Comparison of ENCODE assay signal across 9 cellular contexts in the genomic region with DNA sequence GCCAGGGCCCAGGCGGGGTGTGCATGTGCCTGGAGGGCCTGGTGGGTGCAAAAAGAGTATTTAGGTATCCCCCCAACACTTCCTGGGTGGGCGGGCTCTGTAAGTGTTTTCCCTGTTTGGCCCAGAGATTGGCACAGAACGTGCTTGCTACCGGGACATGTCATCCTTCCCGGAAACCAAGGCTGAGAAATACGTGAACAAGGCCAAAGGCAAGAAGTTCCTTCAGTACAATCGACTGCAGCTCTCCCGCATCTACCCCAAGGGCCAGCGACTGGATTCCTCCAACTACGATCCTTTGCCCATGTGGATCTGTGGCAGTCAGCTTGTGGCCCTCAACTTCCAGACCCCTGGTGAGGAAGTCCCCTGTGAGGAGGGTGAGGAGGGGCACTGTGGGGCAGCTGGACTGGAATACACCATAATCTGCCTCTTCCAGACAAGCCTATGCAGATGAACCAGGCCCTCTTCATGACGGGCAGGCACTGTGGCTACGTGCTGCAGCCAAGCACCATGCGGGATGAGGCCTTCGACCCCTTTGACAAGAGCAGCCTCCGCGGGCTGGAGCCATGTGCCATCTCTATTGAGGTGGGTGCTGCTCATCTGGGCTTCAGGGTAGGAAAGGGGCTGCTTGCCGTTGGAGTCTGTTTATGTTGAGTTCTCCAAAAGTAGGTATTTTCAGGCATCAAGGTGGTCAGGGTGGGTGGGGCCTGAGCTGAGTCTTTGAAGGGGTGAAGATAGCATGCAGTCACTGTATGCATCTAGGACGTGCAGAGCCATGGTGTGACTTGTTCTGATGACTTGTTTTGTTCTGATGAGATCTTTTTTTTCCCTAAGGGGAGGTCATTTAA. TPM values are rescaled to one million over a fixed set of nuclear protein-coding genes. Genes with fewer than 3 reads are reported as not detected.
DNase-seq lines count a peak whose midpoint lies in the region; ATAC-seq, FAIRE-seq and TF ChIP-seq lines count a peak whose summit lies in the region.
"Had no signal": no experiment of that assay in that cellular context is flagged by ENCODE, and none has a peak within 500 bp of the region (broad histone marks: within the 10 kb centered on the region; RNA-seq: fewer than 3 reads in every experiment).

No MANE protein-coding gene starts in this region.

- peak; percentile 21 for ATAC-seq in HG02884 (IDR thresholded peaks at IDR 0.05; ENCODE audit: unreplicated experiment)
- peak; percentile 4 for ATAC-seq in stimulated activated memory B cell treated with anti-CD40 and anti-IgM and Interleukin-4, amounts not matched to agents 10 μg/mL and 1 μg/mL and 100 μg/mL, for 72 hours

- no peaks in the 10 kb centered on the region for H3K9me3 Mint-ChIP-seq in activated naive CD8-positive, alpha-beta T cell treated with anti-CD3 and anti-CD28 coated beads for 36 hours
- H3K9me3 Mint-ChIP-seq in stimulated activated memory B cell treated with anti-CD40 and anti-IgM and Interleukin-4, amounts not matched to agents 10 μg/mL and 1 μg/mL and 100 μg/mL, for 72 hours = no peaks in the 10 kb centered on the region

- no peak for FAIRE-seq in H54 (lab: Jason Lieb, UNC)

- peaks cover 21% of the 10 kb centered on the region for H3K36me3 Mint-ChIP-seq in activated naive CD8-positive, alpha-beta T cell treated with anti-CD3 and anti-CD28 coated beads for 36 hours
- peaks cover 45% of the 10 kb centered on the region for H3K36me3 Mint-ChIP-seq in stimulated activated memory B cell treated with anti-CD40 and anti-IgM and Interleukin-4, amounts not matched to agents 10 μg/mL and 1 μg/mL and 100 μg/mL, for 72 hours

- H3K4me1 Mint-ChIP-seq in activated naive CD8-positive, alpha-beta T cell treated with anti-CD3 and anti-CD28 coated beads for 36 hours = peaks cover 44% of the 10 kb centered on the region
- peaks cover 7% of the 10 kb centered on the region for H3K4me1 Mint-ChIP-seq in stimulated activated memory B cell treated with anti-CD40 and anti-IgM and Interleukin-4, amounts not matched to agents 10 μg/mL and 1 μg/mL and 100 μg/mL, for 72 hours

- H3K9me2 ChIP-seq in hepatocyte (replicated peaks; ENCODE audit: insufficient read depth) = no peaks in the 10 kb centered on the region

- no peak overlapping the region for H3K4me3 Mint-ChIP-seq in activated naive CD8-positive, alpha-beta T cell treated with anti-CD3 and anti-CD28 coated beads for 36 hours
- H3K4me3 Mint-ChIP-seq in stimulated activated memory B cell treated with anti-CD40 and anti-IgM and Interleukin-4, amounts not matched to agents 10 μg/mL and 1 μg/mL and 100 μg/mL, for 72 hours = no peak overlapping the region

- H3K4me1 ChIP-seq in hepatocyte (ENCODE audit: insufficient read depth) = no peaks in the 10 kb centered on the region

- peak overlapping the region; percentile 20 for H3K27ac ChIP-seq in hepatocyte
- H3K27ac ChIP-seq: VCaP had no signal

- H3K36me3 ChIP-seq in hepatocyte (replicated peaks; ENCODE audit: insufficient read depth, low read depth) = no peaks in the 10 kb centered on the region

- H3K27ac Mint-ChIP-seq in activated naive CD8-positive, alpha-beta T cell treated with anti-CD3 and anti-CD28 coated beads for 36 hours = peak overlapping the region; percentile 60
- no peak overlapping the region for H3K27ac Mint-ChIP-seq in stimulated activated memory B cell treated with anti-CD40 and anti-IgM and Interleukin-4, amounts not matched to agents 10 μg/mL and 1 μg/mL and 100 μg/mL, for 72 hours

- no peaks in the 10 kb centered on the region for H3K79me2 ChIP-seq in hepatocyte

- H3K27me3 ChIP-seq in hepatocyte = no peaks in the 10 kb centered on the region

- H3K9me3 ChIP-seq in hepatocyte (ENCODE audit: low read depth) = no peaks in the 10 kb centered on the region

- H4K20me1 ChIP-seq in hepatocyte (ENCODE audit: insufficient read depth, poor library complexity, severe bottlenecking) = no peaks in the 10 kb centered on the region

- no peaks in the 10 kb centered on the region for H3K27me3 Mint-ChIP-seq in activated naive CD8-positive, alpha-beta T cell treated with anti-CD3 and anti-CD28 coated beads for 36 hours
- H3K27me3 Mint-ChIP-seq in stimulated activated memory B cell treated with anti-CD40 and anti-IgM and Interleukin-4, amounts not matched to agents 10 μg/mL and 1 μg/mL and 100 μg/mL, for 72 hours = no peaks in the 10 kb centered on the region

- no peak overlapping the region for H3K4me2 ChIP-seq in hepatocyte

- TF ChIP-seq CTCF in hepatocyte (IDR thresholded peaks at IDR 0.05; ENCODE audit: poor library complexity) = no peak

- TF ChIP-seq POLR2A in H54 (IDR thresholded peaks at IDR 0.05; ENCODE audit: low read depth, low read length) = no peak

- no peak overlapping the region for H3K4me3 ChIP-seq in hepatocyte

- H2AFZ ChIP-seq in hepatocyte = no peak overlapping the region

- no peak for DNase-seq in activated naive CD8-positive, alpha-beta T cell treated with anti-CD3 and anti-CD28 coated beads for 36 hours
- no peak for DNase-seq in hepatocyte (ENCODE audit: low spot score)
- no peak for DNase-seq in H54 (ENCODE audit: insufficient read length, low spot score)
- DNase-seq in NCI-H2107 treated with DMSO at 0.1 percent for 48 hours (lab: John Stamatoyannopoulos, UW; ENCODE audit: unreplicated experiment) = no peak
- DNase-seq in iPS-NIHi7 (ENCODE audit: extremely low spot score) = no peak
- no peak for DNase-seq in DMS 273 (lab: John Stamatoyannopoulos, UW; ENCODE audit: unreplicated experiment)

- WGBS in hepatocyte (ENCODE audit: low lambda C conversion rate, missing lambda C conversion rate) = 84% methylated on average over 18 of the region's 18 CpGs

RNA-seq across cellular contexts. Expression of a gene that starts 35.2 kb away (rescaled TPM):
- total RNA-seq in activated naive CD8-positive, alpha-beta T cell treated with anti-CD3 and anti-CD28 coated beads for 36 hours = 100 to 1,000 TPM; 156 to 162 TPM
- total RNA-seq in hepatocyte = 48.5 and 73.2 TPM in 2 replicates
- polyA plus RNA-seq in hepatocyte = 52.7 and 52.8 TPM in 2 replicates
